Comparison of ENCODE assay signal across 13 cellular contexts in the genomic region with DNA sequence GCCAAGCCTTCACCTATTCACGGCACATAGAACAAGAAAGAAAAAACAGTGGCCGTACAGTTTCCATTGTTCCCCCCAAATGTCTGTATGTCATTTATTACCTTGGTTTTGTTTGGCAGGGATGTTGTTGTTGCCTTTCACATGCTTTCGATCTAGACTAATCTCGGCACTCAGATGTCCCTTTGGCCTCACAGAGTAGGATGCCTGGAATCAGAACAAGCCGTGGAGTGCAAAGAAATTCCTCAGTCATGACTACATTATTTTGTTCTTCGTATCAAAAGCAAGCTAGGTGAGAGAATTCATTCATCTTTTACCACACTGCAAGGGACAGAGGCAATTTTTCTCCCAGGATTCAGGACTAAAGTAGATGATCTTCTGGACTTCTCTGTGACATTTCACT.
DNase-seq lines count a peak whose midpoint lies in the region; ATAC-seq and TF ChIP-seq lines count a peak whose summit lies in the region.
"Had no signal": no experiment of that assay in that cellular context is flagged by ENCODE, and none has a peak within 500 bp of the region (broad histone marks: within the 10 kb centered on the region; RNA-seq: fewer than 3 reads in every experiment).

No MANE protein-coding gene starts in this region.

- peak; percentile 75 for DNase-seq in EH (ENCODE audit: low read depth)
- DNase-seq in fibroblast of mammary gland (ENCODE audit: low read depth), result peak; percentile 80
- DNase-seq in skeletal muscle cell (ENCODE audit: low read depth), result peak; percentile 37
- DNase-seq in mesenteric fat pad (ENCODE audit: low spot score), result no peak
- no peak for DNase-seq in effector memory CD4-positive, alpha-beta T cell
- no peak for DNase-seq in NCI-H2029 treated with DMSO at 0.1 percent for 48 hours (lab: John Stamatoyannopoulos, UW)
- DNase-seq: activated naive CD4-positive, alpha-beta T cell treated with anti-CD3 and anti-CD28 coated beads for 36 hours; GF-D8; NCI-H1417 treated with DMSO at 0.1 percent for 48 hours; NCI-H748 treated with DMSO at 0.1 percent for 48 hours had no signal

- no peaks in the 10 kb centered on the region for H3K27me3 ChIP-seq in effector memory CD4-positive, alpha-beta T cell (replicated peaks; ENCODE audit: control insufficient read depth, insufficient read depth, low read length, poor library complexity, severe bottlenecking)

- H3K9me3 ChIP-seq in effector memory CD4-positive, alpha-beta T cell (ENCODE audit: control insufficient read depth, low read length), result no peaks in the 10 kb centered on the region

- no peaks in the 10 kb centered on the region for H3K4me1 ChIP-seq in effector memory CD4-positive, alpha-beta T cell (ENCODE audit: control insufficient read depth, insufficient read depth, low read length, poor library complexity, severe bottlenecking)

- no peak overlapping the region for H3K4me3 ChIP-seq in fibroblast of mammary gland (ENCODE audit: control insufficient read depth, low read depth, low read length)
- no peak overlapping the region for H3K4me3 ChIP-seq in skeletal muscle cell (ENCODE audit: low read depth, low read length)
- H3K4me3 ChIP-seq in effector memory CD4-positive, alpha-beta T cell (ENCODE audit: insufficient read depth, low read depth, low read length, poor library complexity, severe bottlenecking), result no peak overlapping the region
- H3K4me3 ChIP-seq: coronary artery had no signal

- peak overlapping the region; percentile 81 for H3K27ac ChIP-seq in VCaP
- H3K27ac ChIP-seq in effector memory CD4-positive, alpha-beta T cell (ENCODE audit: insufficient read depth, low read length, poor library complexity, severe bottlenecking), result no peak overlapping the region

- ATAC-seq in HG02840 (IDR thresholded peaks at IDR 0.05; ENCODE audit: low FRiP score, unreplicated experiment), result no peak

- no peak for TF ChIP-seq CTCF in VCaP (conservative IDR thresholded peaks at IDR 0.05)
- TF ChIP-seq CTCF in fibroblast of mammary gland (conservative IDR thresholded peaks at IDR 0.05; ENCODE audit: control insufficient read depth, insufficient read depth, low read depth, low read length), result no peak

- H3K36me3 ChIP-seq in effector memory CD4-positive, alpha-beta T cell (ENCODE audit: control insufficient read depth, insufficient read depth, low read length), result no peaks in the 10 kb centered on the region

Comparison
In these comparisons a context has a peak if more than half of its experiments do, and no peak if none do; other contexts are left out.
1. DNase-seq: peak in EH (single experiment), fibroblast of mammary gland (single experiment) and skeletal muscle cell (single experiment); none in mesenteric fat pad (single experiment), effector memory CD4-positive, alpha-beta T cell (0 of 3) and NCI-H2029 treated with DMSO at 0.1 percent for 48 hours (single experiment).